In the genomic region with DNA sequence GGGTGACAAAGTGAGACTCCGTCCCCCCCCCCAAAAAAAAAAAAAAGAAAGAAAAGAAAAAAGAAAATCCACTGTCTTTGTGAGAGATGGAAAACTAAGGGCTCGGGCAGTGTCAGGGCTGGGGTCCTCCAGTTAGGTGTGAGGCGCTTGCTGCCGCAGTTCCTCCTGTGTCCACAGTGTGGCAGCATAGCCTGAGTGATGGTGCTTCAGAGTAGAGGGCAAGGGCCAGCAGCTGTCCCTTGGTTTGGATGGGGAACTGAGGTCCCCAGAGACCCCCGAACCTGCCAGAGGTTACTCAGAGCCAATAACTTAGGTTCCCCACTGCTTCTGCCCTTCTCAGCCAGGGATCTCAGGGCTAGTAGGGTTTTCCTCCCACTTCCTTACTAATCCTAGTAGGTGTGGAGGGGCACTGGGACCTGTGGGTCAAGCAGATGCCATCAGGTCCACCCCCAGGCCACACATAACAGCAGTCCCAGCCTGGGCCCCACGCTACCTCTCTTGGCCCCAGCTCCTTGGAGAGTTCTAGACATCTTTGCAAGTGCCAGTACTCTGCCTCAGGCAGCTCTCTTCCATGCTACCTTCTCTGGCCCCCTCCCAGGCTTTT, we compare ENCODE assay signal across 8 cellular contexts. TPM values are rescaled to one million over a fixed set of nuclear protein-coding genes. Genes with fewer than 3 reads are reported as not detected.
DNase-seq lines count a peak whose midpoint lies in the region; ATAC-seq and TF ChIP-seq lines count a peak whose summit lies in the region.

No MANE protein-coding gene starts in this region.

- H3K4me3 ChIP-seq in HL-60 (replicated peaks; ENCODE audit: insufficient read depth, low read length) (no peak overlapping the region), osteoblast (ENCODE audit: insufficient read depth, low read length) (no peak overlapping the region), tibial nerve (no peak overlapping the region)

- H3K27me3 ChIP-seq in HL-60 (ENCODE audit: insufficient read depth, poor library complexity, severe bottlenecking), result no peaks in the 10 kb centered on the region
- no peaks in the 10 kb centered on the region for H3K27me3 ChIP-seq in osteoblast (ENCODE audit: insufficient read depth, low read length)
- H3K27me3 ChIP-seq in tibial nerve, result no peaks in the 10 kb centered on the region

- CTCF ChIA-PET in RWPE1 (lab: Yijun Ruan, JAX), result interaction anchor here (0.5 to 1.4 kb wide), 12 partner anchors 10 to 113 kb away, joined by 3 to 7 read pairs (median 4); no protein-coding TSS in a partner anchor

- POLR2A ChIA-PET in RWPE1 (lab: Yijun Ruan, JAX; ENCODE audit: low non-redundant PET), result no interaction called here

- no peak for ATAC-seq in HG03521 (IDR thresholded peaks at IDR 0.05; ENCODE audit: unreplicated experiment)

- peak; percentile 50 for DNase-seq in COLO668 (lab: John Stamatoyannopoulos, UW; ENCODE audit: unreplicated experiment)
- DNase-seq in HL-60 (ENCODE audit: low read depth in 1 of 2, low spot score in 1 of 2), result peak; percentile 14 to 32
- peak; percentile 75 for DNase-seq in RWPE1 (ENCODE audit: low spot score)
- peak; percentile 50 for DNase-seq in activated T-helper 9 cell treated with anti-CD3 and anti-CD28 coated beads, Interleukin-2, amount 50 U/mL, for 16 hours (ENCODE audit: low read depth)
- DNase-seq in foreskin melanocyte, result peak; percentile 23
- peak; percentile 93 for DNase-seq in osteoblast (ENCODE audit: insufficient read length, low spot score, missing footprints)
- peak; percentile 74 to 86 for DNase-seq in tibial nerve (ENCODE audit: low spot score in 2 of 2)

- H3K9me3 ChIP-seq in osteoblast (ENCODE audit: low read depth, low read length) (no peaks in the 10 kb centered on the region), tibial nerve (no peaks in the 10 kb centered on the region)

- H3K36me3 ChIP-seq in osteoblast (ENCODE audit: insufficient read depth, low read length), result no peaks in the 10 kb centered on the region
- no peaks in the 10 kb centered on the region for H3K36me3 ChIP-seq in tibial nerve

- H3K27ac ChIP-seq in HL-60 (replicated peaks) (no peak overlapping the region), RWPE1 (no peak overlapping the region), osteoblast (ENCODE audit: low read depth, low read length) (no peak overlapping the region), tibial nerve (peak overlapping the region in 1 of 4 donors; percentile 9)

- peaks cover 27% of the 10 kb centered on the region for H3K4me1 ChIP-seq in osteoblast (ENCODE audit: insufficient read depth, low read length)
- H3K4me1 ChIP-seq in tibial nerve, result peaks cover 0 to 27% (median 0%) of the 10 kb centered on the region in 4 donors

- no peaks in the 10 kb centered on the region for H4K20me1 ChIP-seq in osteoblast (ENCODE audit: insufficient read depth, low read length)

- 10 to 14% methylated on average over 6 of the region's 6 CpGs for WGBS in tibial nerve, 2 donors

- TF ChIP-seq CTCF in HL-60 (IDR thresholded peaks at IDR 0.05; ENCODE audit: insufficient read depth, low read length) (peak; percentile 83), RWPE1 (conservative IDR thresholded peaks at IDR 0.05; ENCODE audit: low read depth) (peak; percentile 95), osteoblast (IDR thresholded peaks at IDR 0.05; ENCODE audit: extremely low read depth, low read depth, low read length) (peak; percentile 89), tibial nerve (IDR thresholded peaks at IDR 0.05) (peak; percentile 77 to 95 (median 90))

- no peak for TF ChIP-seq EP300 in tibial nerve (IDR thresholded peaks at IDR 0.05)

- no peaks in the 10 kb centered on the region for H3K79me2 ChIP-seq in osteoblast (ENCODE audit: insufficient read depth, low read length)

- no peak overlapping the region for H3K4me2 ChIP-seq in osteoblast (ENCODE audit: insufficient read depth, low read length)

- TF ChIP-seq POLR2A in tibial nerve (IDR thresholded peaks at IDR 0.05), result no peak

- H2AFZ ChIP-seq in osteoblast (ENCODE audit: low read length), result no peak overlapping the region

RNA-seq across cellular contexts. Expression of a gene that starts 7.9 kb away (rescaled TPM):
- total RNA-seq in osteoblast (41.0 and 50.3 TPM in 2 replicates), tibial nerve (10 to 100 TPM; 20.9 to 30.2 (median 27.9) TPM)

RNA-seq across cellular contexts. Expression of a gene that starts 33.9 kb away (rescaled TPM):
- total RNA-seq in osteoblast (103 and 125 TPM in 2 replicates), tibial nerve (100 to 1,000 TPM in 1 of 4 donors, 10 to 100 TPM in 3; 73.9 to 110 (median 93.6) TPM)

RNA-seq across cellular contexts. Expression of a gene that starts 41.0 kb away (rescaled TPM):
- total RNA-seq in osteoblast (208 and 212 TPM in 2 replicates), tibial nerve (100 to 1,000 TPM; 284 to 466 (median 335) TPM)

RNA-seq across cellular contexts. Expression of a gene that starts 42.9 kb away (rescaled TPM):
- total RNA-seq in osteoblast (14.5 and 16.5 TPM in 2 replicates), tibial nerve (10 to 100 TPM; 16.2 to 31.7 (median 20.4) TPM)

Comparison
In these comparisons a context has a peak if more than half of its experiments do, and no peak if none do; other contexts are left out.
1. DNase-seq: peak in every context shown above with its lines; median percentile 93 in osteoblast; 80 in tibial nerve; 75 in RWPE1; 50 in COLO668; 50 in activated T-helper 9 cell treated with anti-CD3 and anti-CD28 coated beads, Interleukin-2, amount 50 U/mL, for 16 hours; 23 in HL-60; 23 in foreskin melanocyte.